In the genomic region with DNA sequence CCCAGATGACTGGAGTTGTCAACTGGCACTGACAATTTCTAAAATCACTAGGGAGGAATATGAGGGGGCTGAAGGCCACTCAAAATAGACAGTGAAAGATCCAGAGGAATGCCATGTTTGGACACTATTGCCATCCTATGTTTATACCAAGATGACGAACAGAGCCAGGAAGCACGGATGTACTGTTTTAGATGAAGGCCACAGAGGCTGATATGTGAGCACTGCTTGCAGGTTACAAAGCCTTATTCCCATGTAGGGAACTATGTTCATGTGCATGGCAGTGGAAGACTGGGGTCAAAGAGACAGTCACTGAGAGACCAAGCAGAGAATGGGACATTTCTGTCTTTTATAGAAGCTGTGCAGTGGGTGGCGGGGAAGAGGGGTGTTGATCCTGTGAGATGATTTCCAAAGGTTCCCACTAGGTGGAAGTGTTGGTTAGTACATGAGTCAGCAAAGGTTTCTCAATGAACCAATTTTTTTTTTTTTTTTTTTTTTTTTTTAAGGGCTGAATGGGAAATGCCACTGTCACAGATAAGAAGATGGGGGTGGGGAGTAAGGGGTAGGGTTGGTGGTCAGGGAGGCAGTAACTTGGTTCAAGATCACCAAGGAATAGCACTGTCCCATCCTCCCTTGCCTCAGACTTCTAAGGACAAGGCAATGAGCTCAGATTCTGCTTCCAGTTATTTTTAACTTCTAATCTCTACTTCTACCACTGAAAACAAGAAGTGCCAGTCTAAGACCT, we compare ENCODE assay signal across 7 cellular contexts. TPM values are rescaled to one million over a fixed set of nuclear protein-coding genes. Genes with fewer than 3 reads are reported as not detected.
DNase-seq lines count a peak whose midpoint lies in the region; ATAC-seq and TF ChIP-seq lines count a peak whose summit lies in the region.

No MANE protein-coding gene starts in this region.

- H3K36me3 Mint-ChIP-seq in nephron progenitor cell (ENCODE audit: low read depth) = no peaks in the 10 kb centered on the region

- POLR2A ChIA-PET in RWPE1 (lab: Yijun Ruan, JAX; ENCODE audit: low non-redundant PET) = no interaction called here

- DNase-seq in ELF-1 (ENCODE audit: low read depth, low spot score) (peak; percentile 57), KBM-7 (peak; percentile 60), RWPE1 (ENCODE audit: low spot score) (peak; percentile 61), fibroblast of lung (ENCODE audit: low read depth in 2 of 2) (peak; percentile 31 to 58), nephron progenitor cell (peak; percentile 34)

- H3K4me3 Mint-ChIP-seq in nephron progenitor cell = no peak overlapping the region

- no peaks in the 10 kb centered on the region for H3K36me3 ChIP-seq in fibroblast of lung (ENCODE audit: control insufficient read depth, insufficient read depth, low read length)

- no peaks in the 10 kb centered on the region for H3K9me3 ChIP-seq in fibroblast of lung (ENCODE audit: control insufficient read depth, insufficient read depth, low read depth, low read length)

- CTCF ChIA-PET in RWPE1 (lab: Yijun Ruan, JAX) = interaction anchor here (0.6 to 1.3 kb wide), 9 partner anchors 12 to 646 kb away, joined by 3 to 5 read pairs (median 3); partner anchors contain the start of gene MOCS1

- H3K79me2 ChIP-seq in fibroblast of lung (ENCODE audit: control insufficient read depth, insufficient read depth, low read length) = no peaks in the 10 kb centered on the region

- peaks cover 7% of the 10 kb centered on the region for H3K4me1 ChIP-seq in fibroblast of lung (ENCODE audit: control insufficient read depth, extremely low read depth, insufficient read depth, low read length)

- no peaks in the 10 kb centered on the region for H3K27me3 ChIP-seq in fibroblast of lung (ENCODE audit: control insufficient read depth, insufficient read depth, low read length)

- no peak overlapping the region for H3K4me3 ChIP-seq in fibroblast of lung (replicated peaks in 1 of 4; ENCODE audit: control extremely low read depth in 1 of 4, insufficient read depth in 1 of 4, low read depth in 3 of 4, low read length in 4 of 4)

- H3K27ac Mint-ChIP-seq in nephron progenitor cell = no peak overlapping the region

- no peak overlapping the region for H3K9ac ChIP-seq in fibroblast of lung (ENCODE audit: insufficient read depth, low read length)

- peaks cover 20% of the 10 kb centered on the region for H3K27me3 Mint-ChIP-seq in nephron progenitor cell (ENCODE audit: low read depth, poor library complexity)

- no peak overlapping the region for H2AFZ ChIP-seq in fibroblast of lung (ENCODE audit: low read length)

- no peak overlapping the region for H3K4me2 ChIP-seq in fibroblast of lung (ENCODE audit: extremely low read depth, insufficient read depth, low read length)

- H4K20me1 ChIP-seq in fibroblast of lung (ENCODE audit: control insufficient read depth, extremely low read depth, insufficient read depth, low read length) = no peaks in the 10 kb centered on the region

- H3K27ac ChIP-seq in RWPE1 (no peak overlapping the region), fibroblast of lung (ENCODE audit: insufficient read depth, low read length) (no peak overlapping the region)

- H3K4me1 Mint-ChIP-seq in nephron progenitor cell = peaks cover 6% of the 10 kb centered on the region

- ATAC-seq in HG02840 (IDR thresholded peaks at IDR 0.05; ENCODE audit: low FRiP score, unreplicated experiment) (no peak), GM21576 (IDR thresholded peaks at IDR 0.05; ENCODE audit: unreplicated experiment) (no peak)

- in situ Hi-C loops in KBM-7 (cut with MboI; ENCODE audit: low pct_unique_long_range_greater_than_20kb, low sequenced_read_pairs) = loop anchor here (25.0 kb wide), 1 partner anchor 856 kb away; no protein-coding TSS in a partner anchor

- TF ChIP-seq CTCF in RWPE1 (conservative IDR thresholded peaks at IDR 0.05; ENCODE audit: low read depth) (peak; percentile 23), fibroblast of lung (conservative IDR thresholded peaks at IDR 0.05 in 1 of 2, IDR thresholded peaks at IDR 0.05 in 1 of 2; ENCODE audit: low read depth in 1 of 2, low read length in 2 of 2) (peak; percentile 43 to 51), nephron progenitor cell (IDR thresholded peaks at IDR 0.05) (peak; percentile 56)

- no peaks in the 10 kb centered on the region for H3K9me3 Mint-ChIP-seq in nephron progenitor cell

RNA-seq across cellular contexts. Expression of gene MOCS1, which starts 46.7 kb away (rescaled TPM):
- total RNA-seq in fibroblast of lung = 16.7 and 21.8 TPM in 2 replicates
- polyA plus RNA-seq in fibroblast of lung = 8.4 and 11.6 TPM in 2 replicates
- polyA plus RNA-seq in fibroblast of lung (2012) = 9.0 and 13.9 TPM in 2 replicates
- polyA minus RNA-seq in fibroblast of lung (ENCODE audit: low replicate concordance) = 20.0 and 35.0 TPM in 2 replicates
